In genomic region chr22:50473855-50474671, GRCh38 we compare ENCODE assay signal across 8 cellular contexts. TPM values are rescaled to one million over a fixed set of nuclear protein-coding genes. Genes with fewer than 3 reads are reported as not detected.
DNase-seq lines count a peak whose midpoint lies in the region; ATAC-seq and TF ChIP-seq lines count a peak whose summit lies in the region.

No MANE protein-coding gene starts in this region.

- H3K27me3 Mint-ChIP-seq in mesothelial cell of epicardium (ENCODE audit: low read depth) = peaks cover 11% of the 10 kb centered on the region

- peaks cover 37% of the 10 kb centered on the region for H3K4me1 Mint-ChIP-seq in mesothelial cell of epicardium

- peak; percentile 22; the same call in 1 of the 3 replicates for ATAC-seq in RWPE2 (ENCODE audit: low read depth)

- peak; percentile 59 for DNase-seq in DMS53 (lab: John Stamatoyannopoulos, UW)
- DNase-seq in DMS53 treated with DMSO at 0.1 percent for 48 hours (lab: John Stamatoyannopoulos, UW; ENCODE audit: unreplicated experiment) = no peak
- DNase-seq in RWPE2 (ENCODE audit: low spot score) = no peak
- DNase-seq in dermis blood vessel endothelial cell = peak; percentile 63
- DNase-seq in mesothelial cell of epicardium (ENCODE audit: low spot score in 2 of 2, unreplicated experiment in 2 of 2) = peak in 1 of 2 experiments; percentile 58
- DNase-seq in NAMALWA (ENCODE audit: low spot score) = no peak
- no peak for DNase-seq in NCI-H2029 treated with DMSO at 0.1 percent for 48 hours (lab: John Stamatoyannopoulos, UW)

- peak overlapping the region; percentile 95 for H3K27ac Mint-ChIP-seq in mesothelial cell of epicardium

- no peaks in the 10 kb centered on the region for H3K27me3 ChIP-seq in RWPE2 (ENCODE audit: insufficient read depth, poor library complexity, severe bottlenecking)
- H3K27me3 ChIP-seq in thymus (ENCODE audit: control insufficient read depth, insufficient read depth) = no peaks in the 10 kb centered on the region

- TF ChIP-seq CTCF in RWPE2 (IDR thresholded peaks at IDR 0.05; ENCODE audit: poor library complexity, severe bottlenecking) (no peak), mesothelial cell of epicardium (IDR thresholded peaks at IDR 0.05; ENCODE audit: unreplicated experiment) (no peak)

- no peaks in the 10 kb centered on the region for H3K36me3 ChIP-seq in RWPE2 (ENCODE audit: low read depth)
- H3K36me3 ChIP-seq in thymus (ENCODE audit: control insufficient read depth, insufficient read depth) = peaks cover 4% of the 10 kb centered on the region

- H3K4me3 ChIP-seq in RWPE2 (ENCODE audit: severe bottlenecking) (peak overlapping the region; percentile 89), thymus (ENCODE audit: low read length) (peak overlapping the region; percentile 98)

- 14% methylated on average over 61 of the region's 62 CpGs for WGBS in thymus

- no peaks in the 10 kb centered on the region for H3K36me3 Mint-ChIP-seq in mesothelial cell of epicardium

- H3K4me3 Mint-ChIP-seq in mesothelial cell of epicardium = peak overlapping the region; percentile 95

- H3K9me3 ChIP-seq in RWPE2 (ENCODE audit: severe bottlenecking) (no peaks in the 10 kb centered on the region), thymus (ENCODE audit: control insufficient read depth) (no peaks in the 10 kb centered on the region)

- H3K27ac ChIP-seq in RWPE2 (ENCODE audit: poor library complexity, severe bottlenecking) = peak overlapping the region; percentile 31
- H3K27ac ChIP-seq in thymus (ENCODE audit: low read depth) = peak overlapping the region; percentile 58

- H3K4me1 ChIP-seq in RWPE2 (ENCODE audit: insufficient read depth, poor library complexity, severe bottlenecking) (peaks cover 32% of the 10 kb centered on the region), thymus (ENCODE audit: control insufficient read depth, insufficient read depth, low read length) (peaks cover 42% of the 10 kb centered on the region)

- no peaks in the 10 kb centered on the region for H3K9me3 Mint-ChIP-seq in mesothelial cell of epicardium

RNA-seq across cellular contexts. Expression of gene SBF1, which starts 0.8 kb away (rescaled TPM):
- total RNA-seq in dermis blood vessel endothelial cell = 50.0 and 62.1 TPM in 2 replicates
- total RNA-seq in mesothelial cell of epicardium = 95.8 to 106 TPM (median 105 TPM) in 3 replicates
- polyA plus RNA-seq in thymus = 88.2 TPM

RNA-seq across cellular contexts. Expression of gene ADM2, which starts 7.3 kb away (rescaled TPM):
- total RNA-seq in dermis blood vessel endothelial cell = 0.34 and 0.60 TPM in 2 replicates
- total RNA-seq in mesothelial cell of epicardium = 1.4 to 2.0 TPM (median 1.5 TPM) in 3 replicates
- 1.4 TPM for polyA plus RNA-seq in thymus

RNA-seq across cellular contexts. Expression of gene MIOX, which starts 12.6 kb away (rescaled TPM):
- total RNA-seq in dermis blood vessel endothelial cell (not detected in 2 replicates), mesothelial cell of epicardium (0.34 to 0.66 TPM in 2 of 3 replicates, not detected in the other)
- polyA plus RNA-seq in thymus = 1.7 TPM

RNA-seq across cellular contexts. Expression of gene LMF2, which starts 33.4 kb away (rescaled TPM):
- total RNA-seq in dermis blood vessel endothelial cell (43.7 and 50.9 TPM in 2 replicates), mesothelial cell of epicardium (65.2 to 66.2 TPM (median 65.2 TPM) in 3 replicates)
- polyA plus RNA-seq in thymus = 90.2 TPM

RNA-seq across cellular contexts. Expression of gene NCAPH2, which starts 34.0 kb away (rescaled TPM):
- total RNA-seq in dermis blood vessel endothelial cell (30.1 and 37.1 TPM in 2 replicates), mesothelial cell of epicardium (57.9 to 63.1 TPM (median 60.3 TPM) in 3 replicates)
- 40.8 TPM for polyA plus RNA-seq in thymus

Comparison
In these comparisons a context has a peak if more than half of its experiments do, and no peak if none do; other contexts are left out.
1. DNase-seq: peak in DMS53 (single experiment) and dermis blood vessel endothelial cell (single experiment); none in DMS53 treated with DMSO at 0.1 percent for 48 hours (single experiment), RWPE2 (single experiment), NAMALWA (single experiment) and NCI-H2029 treated with DMSO at 0.1 percent for 48 hours (single experiment).